ENCODE assay signal across 29 cellular contexts in genomic region chr14:33782923-33783322, GRCh38.
DNase-seq lines count a peak whose midpoint lies in the region; ATAC-seq and TF ChIP-seq lines count a peak whose summit lies in the region.
"Had no signal": no experiment of that assay in that cellular context is flagged by ENCODE, and none has a peak within 500 bp of the region (broad histone marks: within the 10 kb centered on the region; RNA-seq: fewer than 3 reads in every experiment).

No MANE protein-coding gene starts in this region.

- H3K36me3 Mint-ChIP-seq in endodermal cell (ENCODE audit: low read depth): no peaks in the 10 kb centered on the region
- no peaks in the 10 kb centered on the region for H3K36me3 Mint-ChIP-seq in naive thymus-derived CD8-positive, alpha-beta T cell
- H3K36me3 Mint-ChIP-seq: CD4-positive, alpha-beta memory T cell; memory B cell had no signal

- TF ChIP-seq CTCF in A673 (conservative IDR thresholded peaks at IDR 0.05; ENCODE audit: low read depth, low read length) (no peak), endodermal cell (conservative IDR thresholded peaks at IDR 0.05) (no peak)

- H3K4me3 ChIP-seq in A673 (ENCODE audit: low read depth, low read length, poor library complexity, severe bottlenecking) (no peak overlapping the region), endodermal cell (ENCODE audit: low read length) (no peak overlapping the region)
- H3K4me3 ChIP-seq: breast epithelium, gastroesophageal sphincter, GM12878, hepatocyte, sigmoid colon, tibial artery had no signal

- CTCF ChIA-PET in A673 (lab: Charles Lee): no interaction called here
- CTCF ChIA-PET in HEK293T (lab: Yijun Ruan, JAX): interaction anchor here (0.6 to 1.1 kb wide), 2 partner anchors 10 to 391 kb away, joined by 5 to 8 read pairs; no protein-coding TSS in a partner anchor

- H3K27ac Mint-ChIP-seq in endodermal cell: no peak overlapping the region
- H3K27ac Mint-ChIP-seq in naive thymus-derived CD8-positive, alpha-beta T cell: no peak overlapping the region
- H3K27ac Mint-ChIP-seq: activated CD8-positive, alpha-beta T cell treated with anti-CD3 and anti-CD28 coated beads, Interleukin-2, amount 10 ng/mL, durations not matched to agents 7 days and 5 days; activated naive CD4-positive, alpha-beta T cell treated with anti-CD3 and anti-CD28 coated beads for 36 hours; CD4-positive, alpha-beta memory T cell; memory B cell; T-helper 2 cell treated with Interferon-gamma antibody and Interleukin-4, amounts not matched to agents 5 μg/mL and 100 μg/mL, for 36 hours had no signal

- peaks cover 21% of the 10 kb centered on the region for H3K4me1 Mint-ChIP-seq in endodermal cell
- no peaks in the 10 kb centered on the region for H3K4me1 Mint-ChIP-seq in naive thymus-derived CD8-positive, alpha-beta T cell
- H3K4me1 Mint-ChIP-seq: CD4-positive, alpha-beta memory T cell; memory B cell had no signal

- no peaks in the 10 kb centered on the region for H3K9me3 Mint-ChIP-seq in endodermal cell
- no peaks in the 10 kb centered on the region for H3K9me3 Mint-ChIP-seq in naive thymus-derived CD8-positive, alpha-beta T cell
- H3K9me3 Mint-ChIP-seq: activated naive CD4-positive, alpha-beta T cell treated with anti-CD3 and anti-CD28 coated beads for 36 hours; CD4-positive, alpha-beta memory T cell; memory B cell; T-helper 2 cell treated with Interferon-gamma antibody and Interleukin-4, amounts not matched to agents 5 μg/mL and 100 μg/mL, for 36 hours had no signal

- no TSS peak for BruUV-seq in A673 (replicated peaks; lab: Mats Ljungman, UMichigan)

- H3K36me3 ChIP-seq in A673 (ENCODE audit: insufficient read depth, low read length, poor library complexity, severe bottlenecking) (no peaks in the 10 kb centered on the region), endodermal cell (ENCODE audit: control insufficient read depth, insufficient read depth, low read length) (no peaks in the 10 kb centered on the region)
- H3K36me3 ChIP-seq: breast epithelium, gastroesophageal sphincter, sigmoid colon, tibial artery had no signal

- H3K27me3 Mint-ChIP-seq in endodermal cell (ENCODE audit: insufficient read depth): no peaks in the 10 kb centered on the region
- H3K27me3 Mint-ChIP-seq in naive thymus-derived CD8-positive, alpha-beta T cell: peaks cover 2 to 19% (median 12%) of the 10 kb centered on the region in 5 donors

- WGBS in endodermal cell (ENCODE audit: insufficient coverage in 1 of 2, insufficient read length in 1 of 2), 2 experiments: 52 to 88% methylated on average over 4 to 6 of the region's 6 CpGs

- DNase-seq in A673 (ENCODE audit: low spot score) (peak; percentile 56), HEK293T (ENCODE audit: extremely low spot score) (peak; percentile 10), NCI-H2227 treated with DMSO at 0.1 percent for 48 hours (lab: John Stamatoyannopoulos, UW) (peak; percentile 43), endodermal cell (no peak), CD1c-positive myeloid dendritic cell (ENCODE audit: extremely low spot score) (no peak), NCI-H2107 (lab: John Stamatoyannopoulos, UW) (no peak), occipital lobe (lab: John Stamatoyannopoulos, UW) (no peak)
- DNase-seq in naive thymus-derived CD8-positive, alpha-beta T cell: no peak
- DNase-seq: activated CD4-positive, alpha-beta T cell treated with anti-CD3 and anti-CD28 coated beads for 1 hour; activated CD8-positive, alpha-beta T cell treated with anti-CD3 and anti-CD28 coated beads, Interleukin-2, amount 10 ng/mL, durations not matched to agents 7 days and 5 days; activated naive CD4-positive, alpha-beta T cell treated with anti-CD3 and anti-CD28 coated beads for 36 hours; CD4-positive, alpha-beta memory T cell; DMS 273 treated with DMSO at 0.1 percent for 48 hours; KBM-7; left cardiac atrium; NCI-H1092; NCI-H524 treated with DMSO at 0.1 percent for 48 hours; posterior cingulate gyrus; SIG-M5; sigmoid colon; stimulated activated CD4-positive, alpha-beta T cell treated with anti-CD3 and anti-CD28 coated beads, Interleukin-4, amount 100 ng/mL, for 24 hours; tibial artery had no signal

- H3K9ac ChIP-seq in endodermal cell (ENCODE audit: extremely low read depth, low read length, poor library complexity, severe bottlenecking): no peak overlapping the region

- no peaks in the 10 kb centered on the region for H3K9me3 ChIP-seq in A673 (ENCODE audit: low read depth, low read length, poor library complexity, severe bottlenecking)
- H3K9me3 ChIP-seq in endodermal cell (ENCODE audit: control insufficient read depth, low read length): no peaks in the 10 kb centered on the region
- H3K9me3 ChIP-seq: breast epithelium, gastroesophageal sphincter, sigmoid colon, tibial artery had no signal

- H3K27me3 ChIP-seq in A673 (replicated peaks; ENCODE audit: insufficient read depth, low read depth, low read length, poor library complexity) (no peaks in the 10 kb centered on the region), endodermal cell (ENCODE audit: control insufficient read depth, insufficient read depth, low read length, poor library complexity, severe bottlenecking) (no peaks in the 10 kb centered on the region)
- H3K27me3 ChIP-seq: breast epithelium, gastroesophageal sphincter, hepatocyte, sigmoid colon, tibial artery had no signal

- peaks cover 13% of the 10 kb centered on the region for H3K4me1 ChIP-seq in A673 (ENCODE audit: insufficient read depth, low read length, poor library complexity, severe bottlenecking)
- peaks cover 3% of the 10 kb centered on the region for H3K4me1 ChIP-seq in endodermal cell (ENCODE audit: control insufficient read depth, insufficient read depth, low read length)
- H3K4me1 ChIP-seq: breast epithelium, tibial artery had no signal

- ATAC-seq in naive thymus-derived CD8-positive, alpha-beta T cell: no peak
- ATAC-seq: activated CD8-positive, alpha-beta T cell treated with anti-CD3 and anti-CD28 coated beads, Interleukin-2, amount 10 ng/mL, durations not matched to agents 7 days and 5 days; gastroesophageal sphincter; GM12878; left cardiac atrium had no signal

- intact Hi-C loops in A673 (cut with micrococcal nuclease; ENCODE audit: unreplicated experiment): no loop called here

- H3K27ac ChIP-seq in A673 (ENCODE audit: low read depth, low read length, poor library complexity, severe bottlenecking): no peak overlapping the region
- peak overlapping the region; percentile 90 for H3K27ac ChIP-seq in endodermal cell (ENCODE audit: low read depth, low read length)
- H3K27ac ChIP-seq: breast epithelium, gastroesophageal sphincter, hepatocyte, HL-60, sigmoid colon, tibial artery had no signal

- POLR2A ChIA-PET in A673 (lab: Charles Lee; ENCODE audit: low non-redundant PET): no interaction called here
- POLR2A ChIA-PET in HEK293T (lab: Yijun Ruan, JAX): no interaction called here
- POLR2A ChIA-PET in naive thymus-derived CD8-positive, alpha-beta T cell (lab: Charles Lee): no interaction called here

- H3K4me3 Mint-ChIP-seq in endodermal cell: no peak overlapping the region
- no peak overlapping the region for H3K4me3 Mint-ChIP-seq in naive thymus-derived CD8-positive, alpha-beta T cell
- H3K4me3 Mint-ChIP-seq: activated CD8-positive, alpha-beta T cell treated with anti-CD3 and anti-CD28 coated beads, Interleukin-2, amount 10 ng/mL, durations not matched to agents 7 days and 5 days; activated naive CD4-positive, alpha-beta T cell treated with anti-CD3 and anti-CD28 coated beads for 36 hours; CD4-positive, alpha-beta memory T cell; memory B cell; T-helper 2 cell treated with Interferon-gamma antibody and Interleukin-4, amounts not matched to agents 5 μg/mL and 100 μg/mL, for 36 hours had no signal

TF ChIP-seq in HEK293T, 16 proteins besides CTCF, POLR2A, EP300 and RAD21:
- TF ChIP-seq, protein P1, sequence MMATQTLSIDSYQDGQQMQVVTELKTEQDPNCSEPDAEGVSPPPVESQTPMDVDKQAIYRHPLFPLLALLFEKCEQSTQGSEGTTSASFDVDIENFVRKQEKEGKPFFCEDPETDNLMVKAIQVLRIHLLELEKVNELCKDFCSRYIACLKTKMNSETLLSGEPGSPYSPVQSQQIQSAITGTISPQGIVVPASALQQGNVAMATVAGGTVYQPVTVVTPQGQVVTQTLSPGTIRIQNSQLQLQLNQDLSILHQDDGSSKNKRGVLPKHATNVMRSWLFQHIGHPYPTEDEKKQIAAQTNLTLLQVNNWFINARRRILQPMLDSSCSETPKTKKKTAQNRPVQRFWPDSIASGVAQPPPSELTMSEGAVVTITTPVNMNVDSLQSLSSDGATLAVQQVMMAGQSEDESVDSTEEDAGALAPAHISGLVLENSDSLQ (IDR thresholded peaks at IDR 0.05): peak; percentile 90
- no peak for TF ChIP-seq LEF1 (IDR thresholded peaks at IDR 0.05; ENCODE audit: borderline replicate concordance)

Comparison
In these comparisons a context has a peak if more than half of its experiments do, and no peak if none do; other contexts are left out.
1. DNase-seq: peak in A673 (single experiment), HEK293T (single experiment) and NCI-H2227 treated with DMSO at 0.1 percent for 48 hours (single experiment); none in endodermal cell (single experiment), naive thymus-derived CD8-positive, alpha-beta T cell (0 of 10), CD1c-positive myeloid dendritic cell (single experiment), NCI-H2107 (single experiment) and occipital lobe (single experiment).